In the genomic region with DNA sequence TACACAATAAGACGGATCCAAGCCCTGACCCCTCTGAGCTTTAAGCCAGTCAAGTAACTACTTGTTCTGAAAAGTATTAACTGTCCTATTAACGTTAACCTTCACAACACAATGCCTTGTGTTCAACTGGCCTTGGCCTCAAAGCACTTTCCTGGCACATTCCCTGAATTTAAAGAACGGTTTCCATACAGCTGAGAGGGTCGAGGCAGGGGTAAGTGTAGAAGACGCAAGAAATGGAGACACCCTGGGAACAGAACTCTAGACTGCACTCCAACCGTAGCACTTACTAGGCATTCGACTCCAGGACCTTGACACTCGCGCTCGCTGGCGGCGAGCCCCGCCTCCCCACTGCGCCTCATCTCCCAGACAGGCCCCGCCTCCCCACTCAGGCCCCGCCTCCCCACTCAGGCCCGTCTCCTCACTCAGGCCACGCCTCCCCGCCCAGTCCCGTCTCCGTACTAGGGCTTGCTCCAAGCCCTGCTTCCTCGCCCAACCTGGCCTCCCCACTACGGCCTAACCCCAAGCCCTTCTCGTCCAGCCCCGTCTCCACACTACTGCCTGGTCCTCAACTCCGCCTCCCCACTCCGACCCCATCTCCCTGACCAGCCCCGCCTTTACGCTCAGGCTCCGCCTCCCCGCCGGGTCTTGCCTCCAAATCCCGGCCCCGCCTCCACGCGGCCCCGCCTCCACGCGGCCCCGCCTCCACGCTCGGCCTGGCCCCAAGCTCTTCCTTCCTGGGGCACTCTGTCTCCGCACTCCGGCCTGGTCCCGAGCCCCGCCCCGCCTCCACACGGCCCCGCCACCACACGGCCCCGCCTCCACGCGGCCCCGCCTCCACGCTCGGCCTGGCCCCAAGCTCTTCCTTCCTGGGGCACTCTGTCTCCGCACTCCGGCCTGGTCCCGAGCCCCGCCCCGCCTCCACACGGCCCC, we compare ENCODE assay signal across 8 cellular contexts. TPM values are rescaled to one million over a fixed set of nuclear protein-coding genes. Genes with fewer than 3 reads are reported as not detected.
DNase-seq lines count a peak whose midpoint lies in the region; ATAC-seq and TF ChIP-seq lines count a peak whose summit lies in the region.

No MANE protein-coding gene starts in this region.

- CTCF ChIA-PET in HEK293T (lab: Yijun Ruan, JAX): interaction anchor here (0.6 kb wide), 1 partner anchor 121 kb away, joined by 3 read pairs; no protein-coding TSS in a partner anchor
- CTCF ChIA-PET in activated naive CD4-positive, alpha-beta T cell treated with anti-CD3 and anti-CD28 coated beads for 36 hours (lab: Charles Lee): interaction anchor here (1.2 to 1.4 kb wide), 2 partner anchors 10 to 166 kb away, joined by 4 read pairs; no protein-coding TSS in a partner anchor

- POLR2A ChIA-PET in HEK293T (lab: Yijun Ruan, JAX): interaction anchor here (0.7 to 1.1 kb wide), 3 partner anchors 169 to 218 kb away, joined by 3 to 4 read pairs (median 3); no protein-coding TSS in a partner anchor

- peak overlapping the region; percentile 97 for H3K4me3 Mint-ChIP-seq in activated naive CD4-positive, alpha-beta T cell treated with anti-CD3 and anti-CD28 coated beads for 36 hours

- peak in 1 of 2 donors; percentile 8 for TF ChIP-seq POLR2A in gastroesophageal sphincter (IDR thresholded peaks at IDR 0.05)

- H3K4me3 ChIP-seq in SJSA1 (peak overlapping the region; percentile 52), gastroesophageal sphincter (peak overlapping the region; percentile 56 to 61)

- H3K36me3 ChIP-seq in SJSA1 (peaks cover 14% of the 10 kb centered on the region), gastroesophageal sphincter (no peaks in the 10 kb centered on the region)

- 1 to 3% methylated on average over 23 to 25 of the region's 62 CpGs for WGBS in gastroesophageal sphincter (ENCODE audit: low coverage in 1 of 2), 2 donors

- no peaks in the 10 kb centered on the region for H3K27me3 ChIP-seq in SJSA1 (replicated peaks)
- H3K27me3 ChIP-seq in gastroesophageal sphincter: no peaks in the 10 kb centered on the region

- H3K9me3 Mint-ChIP-seq in activated naive CD4-positive, alpha-beta T cell treated with anti-CD3 and anti-CD28 coated beads for 36 hours: no peaks in the 10 kb centered on the region

- ATAC-seq in gastroesophageal sphincter: peak; percentile 82

- H3K27ac ChIP-seq in SJSA1 (peak overlapping the region; percentile 18; the same call in 1 of the 2 replicates), gastroesophageal sphincter (peak overlapping the region; percentile 63 to 98 (median 94))

- H3K9me3 ChIP-seq in SJSA1 (replicated peaks) (0 out of 2 replicates have a peak, but pooled peaks cover 2% of the 10 kb centered on the region), gastroesophageal sphincter (no peaks in the 10 kb centered on the region)

- H3K36me3 Mint-ChIP-seq in activated naive CD4-positive, alpha-beta T cell treated with anti-CD3 and anti-CD28 coated beads for 36 hours (ENCODE audit: low read depth): peaks cover 11% of the 10 kb centered on the region

- no peaks in the 10 kb centered on the region for H3K27me3 Mint-ChIP-seq in activated naive CD4-positive, alpha-beta T cell treated with anti-CD3 and anti-CD28 coated beads for 36 hours (ENCODE audit: low read depth)

- peak overlapping the region; percentile 99 for H3K27ac Mint-ChIP-seq in activated naive CD4-positive, alpha-beta T cell treated with anti-CD3 and anti-CD28 coated beads for 36 hours

- no peak for TF ChIP-seq CTCF in gastroesophageal sphincter (IDR thresholded peaks at IDR 0.05)

- H3K4me1 ChIP-seq in SJSA1 (replicated peaks) (peaks cover 20% of the 10 kb centered on the region), gastroesophageal sphincter (peaks cover 3 to 58% (median 11%) of the 10 kb centered on the region in 3 donors)

- peaks cover 37% of the 10 kb centered on the region for H3K4me1 Mint-ChIP-seq in activated naive CD4-positive, alpha-beta T cell treated with anti-CD3 and anti-CD28 coated beads for 36 hours (ENCODE audit: low read depth)

- intact Hi-C loops in activated naive CD4-positive, alpha-beta T cell treated with anti-CD3 and anti-CD28 coated beads for 36 hours (cut with micrococcal nuclease): loop anchor here (2.0 kb wide), 6 partner anchors 169 to 933 kb away; partner anchors contain the start of genes ANAPC1, BCL2L11, CHCHD5 and POLR1B

- no peak for TF ChIP-seq EP300 in gastroesophageal sphincter (IDR thresholded peaks at IDR 0.05)

- DNase-seq in GF-D8 (lab: John Stamatoyannopoulos, UW) (peak; percentile 88), HEK293T (ENCODE audit: extremely low spot score) (peak; percentile 87), NAMALWA (ENCODE audit: low spot score) (peak; percentile 94), SJSA1 (ENCODE audit: low read depth in 1 of 2, low spot score in 2 of 2) (peak; percentile 96 to 97), nucleus accumbens (lab: John Stamatoyannopoulos, UW) (peak; percentile 90 to 100 (median 98)), superior temporal gyrus (ENCODE audit: extremely low spot score) (peak; percentile 93)
- DNase-seq in activated naive CD4-positive, alpha-beta T cell treated with anti-CD3 and anti-CD28 coated beads for 36 hours: peak; percentile 99

TF ChIP-seq in HEK293T, 16 proteins besides CTCF, POLR2A, EP300 and RAD21:
- TF ChIP-seq LEF1 (IDR thresholded peaks at IDR 0.05; ENCODE audit: borderline replicate concordance) (no peak), PKNOX1 (IDR thresholded peaks at IDR 0.05) (peak; percentile 32; the same call in 1 of the 2 replicates), CTBP1 (IDR thresholded peaks at IDR 0.05; ENCODE audit: borderline replicate concordance) (no peak), SP1 (IDR thresholded peaks at IDR 0.05) (peak; percentile 48), SUZ12 (IDR thresholded peaks at IDR 0.05) (no peak)

RNA-seq across cellular contexts. Expression of gene TMEM87B, which starts 0.9 kb away (rescaled TPM):
- 32.5 and 53.0 TPM in 2 replicates for total RNA-seq in SJSA1 (2014; rRNA removed; shearing (Covaris generic))
- total RNA-seq in activated naive CD4-positive, alpha-beta T cell treated with anti-CD3 and anti-CD28 coated beads for 36 hours: 10 to 100 TPM; 10.5 to 12.0 TPM
- 10 to 100 TPM; 12.5 to 25.4 (median 22.8) TPM for total RNA-seq in gastroesophageal sphincter

Comparison
In these comparisons a context has a peak if more than half of its experiments do, and no peak if none do; other contexts are left out.
1. Peak in every context shown above with its lines: DNase-seq, ATAC-seq, H3K4me3 ChIP-seq and H3K27ac ChIP-seq.